In the genomic region with DNA sequence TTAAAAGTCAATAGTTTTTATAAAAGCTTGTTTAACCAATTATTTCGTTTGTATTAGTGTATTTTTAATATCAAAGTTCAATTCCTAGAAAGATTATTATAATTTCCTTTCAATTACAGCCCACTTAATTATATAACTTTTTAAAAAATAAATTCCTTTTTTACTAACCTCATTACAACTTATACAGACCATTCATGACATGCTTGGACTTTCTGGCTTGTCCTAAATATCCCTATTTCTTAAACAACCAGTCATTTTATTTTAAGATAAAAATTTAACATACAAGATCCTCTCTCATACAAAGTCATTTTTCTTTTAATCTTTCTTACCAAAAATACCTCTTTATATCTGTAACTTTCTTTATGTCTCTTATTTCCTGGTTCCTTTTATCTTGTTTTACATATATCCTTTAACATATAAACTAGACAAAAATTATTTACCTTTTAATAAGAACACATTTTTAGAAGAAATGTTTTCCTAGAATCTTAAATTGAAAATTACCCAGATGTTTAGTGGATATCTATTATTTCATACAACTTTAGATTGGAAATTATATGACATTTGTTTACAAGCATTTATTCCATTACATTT, we compare ENCODE assay signal across 25 cellular contexts.
"Had no signal": no experiment of that assay in that cellular context is flagged by ENCODE, and none has a peak within 500 bp of the region (broad histone marks: within the 10 kb centered on the region; RNA-seq: fewer than 3 reads in every experiment).

No MANE protein-coding gene starts in this region.

- H3K27ac ChIP-seq: ascending aorta, breast epithelium, epithelial cell of prostate, gastrocnemius medialis, heart left ventricle, left lung, neutrophil, right atrium auricular region, tibial nerve, vagina had no signal

- DNase-seq: activated CD4-positive, alpha-beta memory T cell treated with anti-CD3 and anti-CD28 coated beads, Interleukin-2, amount 10 ng/mL, durations not matched to agents 7 days and 5 days; activated CD4-positive, alpha-beta T cell treated with anti-CD3 and anti-CD28 coated beads for 4 hours; activated naive CD4-positive, alpha-beta T cell treated with anti-CD3 and anti-CD28 coated beads, Interleukin-2, amount 10 ng/mL, durations not matched to agents 7 days and 5 days; activated T-cell treated with anti-CD3 and anti-CD28 coated beads, Interleukin-2, amount 50 U/mL, for 24 hours; dermis blood vessel endothelial cell; effector memory CD8-positive, alpha-beta T cell; gastrocnemius medialis; heart left ventricle; islet precursor cell; left lung; mammary epithelial cell; mucosa of descending colon; naive thymus-derived CD4-positive, alpha-beta T cell; stimulated activated CD4-positive, alpha-beta T cell treated with anti-CD3 and anti-CD28 coated beads, Interleukin-4, amount 100 ng/mL, for 4 hours; stimulated activated CD8-positive, alpha-beta memory T cell treated with anti-CD3 and anti-CD28 coated beads, Interleukin-4, amount 100 ng/mL, for 48 hours; stimulated activated naive CD4-positive, alpha-beta T cell treated with Interleukin-2 at 50 U/mL for 16 hours; substantia nigra had no signal

- H3K27me3 ChIP-seq: ascending aorta, breast epithelium, gastrocnemius medialis, heart left ventricle, right atrium auricular region, tibial nerve, vagina had no signal

- ATAC-seq: effector memory CD8-positive, alpha-beta T cell; gastrocnemius medialis; heart left ventricle; left lung; mucosa of descending colon; naive thymus-derived CD4-positive, alpha-beta T cell; WTC11 had no signal

- H3K4me1 ChIP-seq: breast epithelium, gastrocnemius medialis, left lung, tibial nerve, vagina had no signal

- H3K36me3 ChIP-seq: ascending aorta, breast epithelium, gastrocnemius medialis, heart left ventricle, left lung, neutrophil, right atrium auricular region, tibial nerve, vagina had no signal

- H3K9me3 ChIP-seq: ascending aorta, breast epithelium, gastrocnemius medialis, neutrophil, right atrium auricular region, tibial nerve, vagina had no signal

- H3K4me3 ChIP-seq: ascending aorta, breast epithelium, gastrocnemius medialis, heart left ventricle, left lung, mucosa of descending colon, right atrium auricular region, tibial nerve, vagina had no signal
